Comparison of ENCODE assay signal across 16 cellular contexts in the genomic region with DNA sequence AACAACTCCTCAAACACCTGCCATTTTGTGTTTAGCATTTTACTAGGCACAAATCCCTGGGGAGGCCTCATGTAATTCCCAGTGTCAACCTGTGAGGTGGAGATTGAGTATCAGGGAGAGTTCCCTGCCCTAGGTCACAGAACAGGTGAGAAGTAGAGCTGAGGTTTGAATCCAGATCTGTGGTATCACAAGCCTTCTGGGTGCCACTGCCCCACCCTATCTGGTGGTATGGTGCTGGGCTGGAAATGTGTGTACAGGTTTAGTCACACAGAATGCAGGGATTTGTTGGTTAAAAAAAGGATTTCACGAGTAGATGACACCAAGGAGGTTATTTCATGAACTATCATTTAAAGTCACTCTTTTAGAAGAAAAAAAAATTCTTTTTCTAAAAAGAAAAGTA. TPM values are rescaled to one million over a fixed set of nuclear protein-coding genes. Genes with fewer than 3 reads are reported as not detected.
DNase-seq lines count a peak whose midpoint lies in the region; ATAC-seq and TF ChIP-seq lines count a peak whose summit lies in the region.
"Had no signal": no experiment of that assay in that cellular context is flagged by ENCODE, and none has a peak within 500 bp of the region (broad histone marks: within the 10 kb centered on the region; RNA-seq: fewer than 3 reads in every experiment).

No MANE protein-coding gene starts in this region.

- ATAC-seq in SK-N-SH treated with all-trans-retinoic acid at 6 μM for 48 hours (no peak), HG03139 (IDR thresholded peaks at IDR 0.05; ENCODE audit: unreplicated experiment) (no peak)
- ATAC-seq: CD8-positive, alpha-beta T cell; GM23338 had no signal

- H3K9me2 ChIP-seq in SK-N-SH, result no peaks in the 10 kb centered on the region
- H3K9me2 ChIP-seq in OCI-LY7 (ENCODE audit: insufficient read depth, low read length), result no peaks in the 10 kb centered on the region

- TF ChIP-seq CTCF in SK-N-SH (IDR thresholded peaks at IDR 0.05), result no peak
- no peak for TF ChIP-seq CTCF in epithelial cell of esophagus (IDR thresholded peaks at IDR 0.05; ENCODE audit: insufficient read depth, low read depth, low read length, missing control alignments)
- TF ChIP-seq CTCF in nephron (IDR thresholded peaks at IDR 0.05; ENCODE audit: unreplicated experiment in 3 of 3), result no peak
- no peak for TF ChIP-seq CTCF in OCI-LY7 (conservative IDR thresholded peaks at IDR 0.05; ENCODE audit: low read length)
- TF ChIP-seq CTCF in BE2C (IDR thresholded peaks at IDR 0.05; ENCODE audit: low read depth, low read length), result no peak

- no peak for TF ChIP-seq EP300 in SK-N-SH (IDR thresholded peaks at IDR 0.05; ENCODE audit: borderline replicate concordance in 1 of 2, low read depth in 1 of 2, low read length in 1 of 2)

- H3K9ac ChIP-seq in SK-N-SH, result no peak overlapping the region
- H3K9ac ChIP-seq: BLaER1 treated with 17β-estradiol and CSF1 and Interleukin-3, amounts not matched to agents 10 nM and 100 nM had no signal

- H3F3A ChIP-seq in SK-N-SH (replicated peaks; ENCODE audit: insufficient read depth), result no peaks in the 10 kb centered on the region

- H3K79me2 ChIP-seq in SK-N-SH (ENCODE audit: insufficient read depth) (no peaks in the 10 kb centered on the region), OCI-LY7 (ENCODE audit: insufficient read depth, low read depth, low read length) (no peaks in the 10 kb centered on the region)

- peaks cover 9% of the 10 kb centered on the region for H3K27me3 Mint-ChIP-seq in nephron (ENCODE audit: low read depth)

- intact Hi-C loops in OCI-LY7 (cut with micrococcal nuclease; ENCODE audit: unreplicated experiment), result no loop called here

- peaks cover 3 to 11% of the 10 kb centered on the region in 2 experiments; a peak in 2 of 4 replicates for H3K4me1 ChIP-seq in SK-N-SH (ENCODE audit: control insufficient read depth in 1 of 2, insufficient read depth in 2 of 2, low read depth in 1 of 2, low read length in 1 of 2)
- H3K4me1 ChIP-seq in OCI-LY7 (ENCODE audit: insufficient read depth, low read length, poor library complexity, severe bottlenecking), result no peaks in the 10 kb centered on the region
- H3K4me1 ChIP-seq in BE2C, result no peaks in the 10 kb centered on the region

- peak overlapping the region in 2 of 3 experiments; percentile 60 to 74 for H3K27ac Mint-ChIP-seq in nephron
- H3K27ac Mint-ChIP-seq: CD8-positive, alpha-beta T cell; GM23338 had no signal

- CTCF ChIA-PET in SK-N-SH (lab: Yijun Ruan, JAX), result interaction anchor here (1.1 to 1.8 kb wide), 4 partner anchors 29 to 134 kb away, joined by 3 to 5 read pairs (median 4); no protein-coding TSS in a partner anchor
- CTCF ChIA-PET in OCI-LY7 (lab: Charles Lee; ENCODE audit: unreplicated experiment), result no interaction called here

- H3K9me3 ChIP-seq in SK-N-SH (no peaks in the 10 kb centered on the region), OCI-LY7 (ENCODE audit: low read length) (no peaks in the 10 kb centered on the region), BE2C (no peaks in the 10 kb centered on the region)

- no peak overlapping the region for H3K4me3 ChIP-seq in SK-N-SH (ENCODE audit: low read depth in 2 of 2, low read length in 1 of 2)
- no peak overlapping the region for H3K4me3 ChIP-seq in epithelial cell of esophagus (ENCODE audit: low read length)
- no peak overlapping the region for H3K4me3 ChIP-seq in OCI-LY7 (ENCODE audit: low read depth, low read length, poor library complexity, severe bottlenecking)
- no peak overlapping the region for H3K4me3 ChIP-seq in BE2C (ENCODE audit: low read depth, low read length)
- H3K4me3 ChIP-seq: BLaER1 treated with 17β-estradiol and CSF1 and Interleukin-3, amounts not matched to agents 10 nM and 100 nM; GM23338 had no signal

- H3K36me3 ChIP-seq in SK-N-SH (replicated peaks in 1 of 2; ENCODE audit: control insufficient read depth in 1 of 2, insufficient read depth in 2 of 2, low read length in 1 of 2) (no peaks in the 10 kb centered on the region), OCI-LY7 (ENCODE audit: insufficient read depth, low read length) (no peaks in the 10 kb centered on the region), BE2C (no peaks in the 10 kb centered on the region)
- H3K36me3 ChIP-seq: BLaER1 treated with 17β-estradiol and CSF1 and Interleukin-3, amounts not matched to agents 10 nM and 100 nM had no signal

- WGBS in SK-N-SH (ENCODE audit: low lambda C conversion rate), result 26% methylated on average over 1 of the region's 1 CpG

- H3K4me2 ChIP-seq in SK-N-SH (no peak overlapping the region), OCI-LY7 (ENCODE audit: low read length) (no peak overlapping the region)
- H3K4me2 ChIP-seq: BLaER1 treated with 17β-estradiol and CSF1 and Interleukin-3, amounts not matched to agents 10 nM and 100 nM; GM23338 had no signal

- H4K20me1 ChIP-seq in SK-N-SH (ENCODE audit: insufficient read depth), result no peaks in the 10 kb centered on the region
- H4K20me1 ChIP-seq in OCI-LY7 (ENCODE audit: insufficient read depth, low read length), result no peaks in the 10 kb centered on the region
- H4K20me1 ChIP-seq: BLaER1 treated with 17β-estradiol and CSF1 and Interleukin-3, amounts not matched to agents 10 nM and 100 nM had no signal

- peaks cover 6% of the 10 kb centered on the region for H3K9me3 Mint-ChIP-seq in nephron
- H3K9me3 Mint-ChIP-seq: CD8-positive, alpha-beta T cell had no signal

- no peak overlapping the region for H3K4me3 Mint-ChIP-seq in nephron
- H3K4me3 Mint-ChIP-seq: CD8-positive, alpha-beta T cell; GM23338 had no signal

- DNase-seq in SK-N-SH (no peak), epithelial cell of esophagus (ENCODE audit: low read depth) (peak; percentile 6), OCI-LY7 (ENCODE audit: low spot score) (no peak), BE2C (no peak)
- DNase-seq: 8988T; Calu3; CD8-positive, alpha-beta T cell; DMS79 treated with DMSO at 0.1 percent for 48 hours; GF-D8; H7; IMR-90 had no signal

- H3K36me3 Mint-ChIP-seq in nephron (ENCODE audit: low read depth), result peaks cover 7% of the 10 kb centered on the region
- H3K36me3 Mint-ChIP-seq: CD8-positive, alpha-beta T cell had no signal

- H3K27me3 ChIP-seq in SK-N-SH (ENCODE audit: insufficient read depth) (no peaks in the 10 kb centered on the region), BE2C (no peaks in the 10 kb centered on the region)
- H3K27me3 ChIP-seq: BLaER1 treated with 17β-estradiol and CSF1 and Interleukin-3, amounts not matched to agents 10 nM and 100 nM had no signal

- no peak overlapping the region for H3K27ac ChIP-seq in SK-N-SH (ENCODE audit: low read depth in 2 of 2, low read length in 1 of 2)
- H3K27ac ChIP-seq in OCI-LY7 (ENCODE audit: low read depth, low read length, poor library complexity, severe bottlenecking), result no peak overlapping the region

- no peak for TF ChIP-seq RAD21 in SK-N-SH (IDR thresholded peaks at IDR 0.05; ENCODE audit: low read length)

- H3K4me1 Mint-ChIP-seq in nephron, result peaks cover 39% of the 10 kb centered on the region
- H3K4me1 Mint-ChIP-seq: GM23338 had no signal

- no TSS peak for BruUV-seq in OCI-LY7 (replicated peaks; lab: Mats Ljungman, UMichigan)

- H2AFZ ChIP-seq in SK-N-SH (ENCODE audit: low read depth), result no peak overlapping the region
- H2AFZ ChIP-seq in OCI-LY7 (ENCODE audit: low read length), result no peak overlapping the region
- H2AFZ ChIP-seq: GM23338 had no signal

- POLR2A ChIA-PET in SK-N-SH (lab: Yijun Ruan, JAX), result no interaction called here
- POLR2A ChIA-PET in OCI-LY7 (lab: Charles Lee), result interaction anchor here (0.9 kb wide), 1 partner anchor 217 kb away, joined by 4 read pairs; no protein-coding TSS in a partner anchor

TF ChIP-seq in SK-N-SH treated with all-trans-retinoic acid at 6 μM for 48 hours, 23 proteins besides CTCF, POLR2A, EP300 and RAD21:
- TF ChIP-seq ZNF70 (CRISPR knock-in tag; IDR thresholded peaks at IDR 0.05) (0 out of 2 replicates have a peak, but pooled peaks have one; percentile 27), OSR1 (CRISPR knock-in tag; IDR thresholded peaks at IDR 0.05) (no peak)

TF ChIP-seq in SK-N-SH, 30 proteins besides CTCF, POLR2A, EP300 and RAD21:
- TF ChIP-seq, protein P1, sequence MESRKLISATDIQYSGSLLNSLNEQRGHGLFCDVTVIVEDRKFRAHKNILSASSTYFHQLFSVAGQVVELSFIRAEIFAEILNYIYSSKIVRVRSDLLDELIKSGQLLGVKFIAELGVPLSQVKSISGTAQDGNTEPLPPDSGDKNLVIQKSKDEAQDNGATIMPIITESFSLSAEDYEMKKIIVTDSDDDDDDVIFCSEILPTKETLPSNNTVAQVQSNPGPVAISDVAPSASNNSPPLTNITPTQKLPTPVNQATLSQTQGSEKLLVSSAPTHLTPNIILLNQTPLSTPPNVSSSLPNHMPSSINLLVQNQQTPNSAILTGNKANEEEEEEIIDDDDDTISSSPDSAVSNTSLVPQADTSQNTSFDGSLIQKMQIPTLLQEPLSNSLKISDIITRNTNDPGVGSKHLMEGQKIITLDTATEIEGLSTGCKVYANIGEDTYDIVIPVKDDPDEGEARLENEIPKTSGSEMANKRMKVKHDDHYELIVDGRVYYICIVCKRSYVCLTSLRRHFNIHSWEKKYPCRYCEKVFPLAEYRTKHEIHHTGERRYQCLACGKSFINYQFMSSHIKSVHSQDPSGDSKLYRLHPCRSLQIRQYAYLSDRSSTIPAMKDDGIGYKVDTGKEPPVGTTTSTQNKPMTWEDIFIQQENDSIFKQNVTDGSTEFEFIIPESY (IDR thresholded peaks at IDR 0.05; ENCODE audit: borderline replicate concordance, low read depth), result no peak
- no peak for TF ChIP-seq JUND (IDR thresholded peaks at IDR 0.05)
- no peak for TF ChIP-seq NRF1 (IDR thresholded peaks at IDR 0.05; ENCODE audit: low read depth, low read length)
- TF ChIP-seq MXI1 (IDR thresholded peaks at IDR 0.05; ENCODE audit: low read depth, low read length), result no peak
- TF ChIP-seq GABPA (IDR thresholded peaks at IDR 0.05; ENCODE audit: low read depth), result no peak
- no peak for TF ChIP-seq EZH2phosphoT487 (IDR thresholded peaks at IDR 0.05; ENCODE audit: borderline replicate concordance, low read depth)

RNA-seq across cellular contexts. Expression of gene PKDCC, which starts 35.7 kb away (rescaled TPM):
- polyA plus RNA-seq in SK-N-SH (2012; rRNA removed), result 16.0 and 19.5 TPM in 2 replicates
- 6.9 and 10.5 TPM in 2 replicates for polyA plus RNA-seq in SK-N-SH (2012; cell fraction: cytosol; rRNA removed)
- 57.7 and 96.1 TPM in 2 replicates for polyA plus RNA-seq in SK-N-SH (2012; cell fraction: nucleus; rRNA removed)
- total RNA-seq in OCI-LY7 (2014; rRNA removed; shearing (Covaris generic)), result not detected in 2 replicates
- total RNA-seq in OCI-LY7 (2022), result not detected in 2 replicates
- 91.9 TPM for polyA plus RNA-seq in BE2C (2012; ENCODE audit: insufficient read depth, insufficient read length, low read depth)
- total RNA-seq: CD8-positive, alpha-beta T cell had no signal
